ENCODE assay signal across 36 cellular contexts in genomic region chr1:156905176-156905575, GRCh38. TPM values are rescaled to one million over a fixed set of nuclear protein-coding genes. Genes with fewer than 3 reads are reported as not detected.
"Had no signal": no experiment of that assay in that cellular context is flagged by ENCODE, and none has a peak within 500 bp of the region (broad histone marks: within the 10 kb centered on the region; RNA-seq: fewer than 3 reads in every experiment).

No MANE protein-coding gene starts in this region.

- H3K4me1 ChIP-seq: colonic mucosa, foreskin keratinocyte had no signal

- H3K4me1 Mint-ChIP-seq: activated B cell treated with CpG ODN at 0.5 μM for 24 hours; activated CD4-positive, alpha-beta T cell treated with anti-CD3 and anti-CD28 coated beads for 36 hours; activated CD8-positive, alpha-beta memory T cell treated with anti-CD3 and anti-CD28 coated beads, Interleukin-2, amount 10 ng/mL, durations not matched to agents 7 days and 5 days; activated naive CD4-positive, alpha-beta T cell treated with anti-CD3 and anti-CD28 coated beads, Interleukin-2, amount 50 U/mL, for 24 hours; activated naive CD8-positive, alpha-beta T cell treated with anti-CD3 and anti-CD28 coated beads for 36 hours; endodermal cell had no signal

- H3K27me3 ChIP-seq: adrenal gland, body of pancreas, colonic mucosa, foreskin keratinocyte had no signal

- H3K27ac ChIP-seq: body of pancreas, colonic mucosa, dorsolateral prefrontal cortex, foreskin keratinocyte, WERI-Rb-1 had no signal

- H3K9me3 Mint-ChIP-seq: activated B cell treated with CpG ODN at 0.5 μM for 24 hours; activated CD4-positive, alpha-beta memory T cell treated with anti-CD3 and anti-CD28 coated beads for 36 hours; activated CD4-positive, alpha-beta T cell treated with anti-CD3 and anti-CD28 coated beads, Interleukin-2, amount 10 ng/mL, durations not matched to agents 24 days and 14 days; activated naive CD4-positive, alpha-beta T cell treated with anti-CD3 and anti-CD28 coated beads for 36 hours; activated naive CD4-positive, alpha-beta T cell treated with anti-CD3 and anti-CD28 coated beads, Interleukin-2, amount 50 U/mL, for 24 hours; activated naive CD8-positive, alpha-beta T cell treated with anti-CD3 and anti-CD28 coated beads for 36 hours; activated naive CD8-positive, alpha-beta T cell treated with anti-CD3 and anti-CD28 coated beads, Interleukin-2, amount 50 U/mL, for 24 hours; activated T-helper 1 cell treated with anti-CD3 and anti-CD28 coated beads, Interleukin-12 subunit alpha, Interleukin-12 subunit beta, Interleukin-2, Interleukin-4 antibody, amounts not matched to agents 30 ng/mL and 10 ng/mL and 1 ng/mL, durations not matched to agents 14 hours and 24 hours and 36 hours; activated T-helper 2 cell treated with anti-CD3 and anti-CD28 coated beads, Interferon-gamma antibody, Interleukin-2, Interleukin-4, amounts not matched to agents 10 μg/mL and 5 μg/mL and 100 μg/mL, durations not matched to agents 14 hours and 24 hours and 36 hours; endodermal cell had no signal

- H3K36me3 Mint-ChIP-seq: activated CD4-positive, alpha-beta memory T cell treated with anti-CD3 and anti-CD28 coated beads for 36 hours; activated CD8-positive, alpha-beta memory T cell treated with anti-CD3 and anti-CD28 coated beads, Interleukin-2, amount 10 ng/mL, durations not matched to agents 7 days and 5 days; activated naive CD4-positive, alpha-beta T cell treated with anti-CD3 and anti-CD28 coated beads, Interleukin-2, amount 50 U/mL, for 24 hours; activated naive CD8-positive, alpha-beta T cell treated with anti-CD3 and anti-CD28 coated beads for 36 hours had no signal

- H3K4me3 ChIP-seq: adrenal gland, body of pancreas, colonic mucosa, dorsolateral prefrontal cortex, gastroesophageal sphincter had no signal

- H3K27ac Mint-ChIP-seq: activated B cell treated with CpG ODN at 0.5 μM for 24 hours; activated CD4-positive, alpha-beta memory T cell treated with anti-CD3 and anti-CD28 coated beads for 36 hours; activated CD4-positive, alpha-beta T cell treated with anti-CD3 and anti-CD28 coated beads for 36 hours; activated CD4-positive, alpha-beta T cell treated with anti-CD3 and anti-CD28 coated beads, Interleukin-2, amount 10 ng/mL, durations not matched to agents 24 days and 14 days; activated CD8-positive, alpha-beta memory T cell treated with anti-CD3 and anti-CD28 coated beads, Interleukin-2, amount 10 ng/mL, durations not matched to agents 7 days and 5 days; activated CD8-positive, alpha-beta T cell treated with anti-CD3 and anti-CD28 coated beads, Interleukin-2, amount 10 ng/mL, durations not matched to agents 7 days and 5 days; activated naive CD4-positive, alpha-beta T cell treated with anti-CD3 and anti-CD28 coated beads for 36 hours; activated naive CD4-positive, alpha-beta T cell treated with anti-CD3 and anti-CD28 coated beads, Interleukin-2, amount 50 U/mL, for 24 hours; activated naive CD8-positive, alpha-beta T cell treated with anti-CD3 and anti-CD28 coated beads for 36 hours; activated naive CD8-positive, alpha-beta T cell treated with anti-CD3 and anti-CD28 coated beads, Interleukin-2, amount 50 U/mL, for 24 hours; activated T-helper 1 cell treated with anti-CD3 and anti-CD28 coated beads, Interleukin-12 subunit alpha, Interleukin-12 subunit beta, Interleukin-2, Interleukin-4 antibody, amounts not matched to agents 30 ng/mL and 10 ng/mL and 1 ng/mL, durations not matched to agents 14 hours and 24 hours and 36 hours; activated T-helper 2 cell treated with anti-CD3 and anti-CD28 coated beads, Interferon-gamma antibody, Interleukin-2, Interleukin-4, amounts not matched to agents 10 μg/mL and 5 μg/mL and 100 μg/mL, durations not matched to agents 14 hours and 24 hours and 36 hours; endodermal cell had no signal

- H3K9me3 ChIP-seq: adrenal gland, body of pancreas, colonic mucosa, gastroesophageal sphincter had no signal

- H3K4me3 Mint-ChIP-seq: activated B cell treated with CpG ODN at 0.5 μM for 24 hours; activated CD4-positive, alpha-beta memory T cell treated with anti-CD3 and anti-CD28 coated beads for 36 hours; activated CD4-positive, alpha-beta T cell treated with anti-CD3 and anti-CD28 coated beads for 36 hours; activated CD4-positive, alpha-beta T cell treated with anti-CD3 and anti-CD28 coated beads, Interleukin-2, amount 10 ng/mL, durations not matched to agents 24 days and 14 days; activated CD8-positive, alpha-beta memory T cell treated with anti-CD3 and anti-CD28 coated beads, Interleukin-2, amount 10 ng/mL, durations not matched to agents 7 days and 5 days; activated CD8-positive, alpha-beta T cell treated with anti-CD3 and anti-CD28 coated beads, Interleukin-2, amount 10 ng/mL, durations not matched to agents 7 days and 5 days; activated naive CD4-positive, alpha-beta T cell treated with anti-CD3 and anti-CD28 coated beads for 36 hours; activated naive CD4-positive, alpha-beta T cell treated with anti-CD3 and anti-CD28 coated beads, Interleukin-2, amount 50 U/mL, for 24 hours; activated naive CD8-positive, alpha-beta T cell treated with anti-CD3 and anti-CD28 coated beads for 36 hours; activated naive CD8-positive, alpha-beta T cell treated with anti-CD3 and anti-CD28 coated beads, Interleukin-2, amount 50 U/mL, for 24 hours; activated T-helper 1 cell treated with anti-CD3 and anti-CD28 coated beads, Interleukin-12 subunit alpha, Interleukin-12 subunit beta, Interleukin-2, Interleukin-4 antibody, amounts not matched to agents 30 ng/mL and 10 ng/mL and 1 ng/mL, durations not matched to agents 14 hours and 24 hours and 36 hours; endodermal cell had no signal

- DNase-seq: activated B cell treated with CpG ODN at 0.5 μM for 24 hours; activated CD4-positive, alpha-beta memory T cell treated with anti-CD3 and anti-CD28 coated beads for 36 hours; activated CD4-positive, alpha-beta T cell treated with anti-CD3 and anti-CD28 coated beads for 36 hours; activated CD4-positive, alpha-beta T cell treated with anti-CD3 and anti-CD28 coated beads, Interleukin-2, amount 10 ng/mL, durations not matched to agents 24 days and 14 days; activated CD4-positive, CD25-positive, alpha-beta regulatory T cell treated with anti-CD3 and anti-CD28 coated beads, Interleukin-2, amount 50 U/mL, for 72 hours; activated CD8-positive, alpha-beta memory T cell treated with anti-CD3 and anti-CD28 coated beads, Interleukin-2, amount 10 ng/mL, durations not matched to agents 7 days and 5 days; activated CD8-positive, alpha-beta memory T cell treated with anti-CD3 and anti-CD28 coated beads, Interleukin-2, amount 50 U/mL, for 4 hours; activated CD8-positive, alpha-beta T cell treated with anti-CD3 and anti-CD28 coated beads, Interleukin-2, amount 10 ng/mL, durations not matched to agents 7 days and 5 days; activated effector memory CD4-positive, alpha-beta T cell treated with anti-CD3 and anti-CD28 coated beads, Interleukin-2, amount 50 U/mL, for 16 hours; activated naive CD4-positive, alpha-beta T cell treated with anti-CD3 and anti-CD28 coated beads for 36 hours; activated naive CD8-positive, alpha-beta T cell treated with anti-CD3 and anti-CD28 coated beads for 36 hours; activated naive CD8-positive, alpha-beta T cell treated with anti-CD3 and anti-CD28 coated beads, Interleukin-2, amount 50 U/mL, for 24 hours; activated T-cell treated with anti-CD3 and anti-CD28 coated beads, Interleukin-2, amount 50 U/mL, for 1 hour; activated T-cell treated with anti-CD3 and anti-CD28 coated beads, Interleukin-2, amount 50 U/mL, for 48 hours; adrenal gland; amygdala; body of pancreas; caudate nucleus; colonic mucosa; dorsolateral prefrontal cortex; effector memory CD4-positive, alpha-beta T cell; endodermal cell; foreskin keratinocyte; T-helper 2 cell; T-helper 9 cell; WERI-Rb-1 had no signal

- H3K36me3 ChIP-seq: adrenal gland, colonic mucosa, WERI-Rb-1 had no signal

- H3K27me3 Mint-ChIP-seq: activated CD4-positive, alpha-beta T cell treated with anti-CD3 and anti-CD28 coated beads for 36 hours; activated naive CD4-positive, alpha-beta T cell treated with anti-CD3 and anti-CD28 coated beads, Interleukin-2, amount 50 U/mL, for 24 hours; activated naive CD8-positive, alpha-beta T cell treated with anti-CD3 and anti-CD28 coated beads for 36 hours had no signal

- ATAC-seq: activated CD4-positive, alpha-beta T cell treated with anti-CD3 and anti-CD28 coated beads for 36 hours; activated CD8-positive, alpha-beta memory T cell treated with anti-CD3 and anti-CD28 coated beads, Interleukin-2, amount 10 ng/mL, durations not matched to agents 7 days and 5 days; activated CD8-positive, alpha-beta T cell treated with anti-CD3 and anti-CD28 coated beads, Interleukin-2, amount 10 ng/mL, durations not matched to agents 7 days and 5 days; activated naive CD8-positive, alpha-beta T cell treated with anti-CD3 and anti-CD28 coated beads, Interleukin-2, amount 50 U/mL, for 24 hours; body of pancreas; esophagus mucosa; foreskin keratinocyte; gastroesophageal sphincter had no signal

RNA-seq across cellular contexts. Expression of gene PEAR1, which starts 11.7 kb away (rescaled TPM):
- total RNA-seq: activated B cell treated with CpG ODN at 0.5 μM for 24 hours; activated CD4-positive, alpha-beta memory T cell treated with anti-CD3 and anti-CD28 coated beads for 36 hours; activated CD4-positive, alpha-beta T cell treated with anti-CD3 and anti-CD28 coated beads for 36 hours; activated CD8-positive, alpha-beta memory T cell treated with anti-CD3 and anti-CD28 coated beads, Interleukin-2, amount 10 ng/mL, durations not matched to agents 7 days and 5 days; activated naive CD4-positive, alpha-beta T cell treated with anti-CD3 and anti-CD28 coated beads for 36 hours; activated naive CD8-positive, alpha-beta T cell treated with anti-CD3 and anti-CD28 coated beads for 36 hours had no signal

RNA-seq across cellular contexts. Expression of gene LRRC71, which starts 15.3 kb away (rescaled TPM):
- total RNA-seq: activated B cell treated with CpG ODN at 0.5 μM for 24 hours; activated CD4-positive, alpha-beta memory T cell treated with anti-CD3 and anti-CD28 coated beads for 36 hours; activated CD4-positive, alpha-beta T cell treated with anti-CD3 and anti-CD28 coated beads for 36 hours; activated CD4-positive, alpha-beta T cell treated with anti-CD3 and anti-CD28 coated beads, Interleukin-2, amount 10 ng/mL, durations not matched to agents 24 days and 14 days; activated CD8-positive, alpha-beta memory T cell treated with anti-CD3 and anti-CD28 coated beads for 36 hours; activated CD8-positive, alpha-beta memory T cell treated with anti-CD3 and anti-CD28 coated beads, Interleukin-2, amount 10 ng/mL, durations not matched to agents 7 days and 5 days; activated CD8-positive, alpha-beta T cell treated with anti-CD3 and anti-CD28 coated beads, Interleukin-2, amount 10 ng/mL, durations not matched to agents 7 days and 5 days; activated naive CD4-positive, alpha-beta T cell treated with anti-CD3 and anti-CD28 coated beads for 36 hours; activated naive CD8-positive, alpha-beta T cell treated with anti-CD3 and anti-CD28 coated beads for 36 hours; activated T-helper 1 cell treated with anti-CD3 and anti-CD28 coated beads, Interleukin-12 subunit alpha, Interleukin-12 subunit beta, Interleukin-2, Interleukin-4 antibody, amounts not matched to agents 30 ng/mL and 10 ng/mL and 1 ng/mL, durations not matched to agents 14 hours and 24 hours and 36 hours; activated T-helper 2 cell treated with anti-CD3 and anti-CD28 coated beads, Interferon-gamma antibody, Interleukin-2, Interleukin-4, amounts not matched to agents 10 μg/mL and 5 μg/mL and 100 μg/mL, durations not matched to agents 14 hours and 24 hours and 36 hours; body of pancreas; colonic mucosa; endodermal cell; epithelial cell of proximal tubule; esophagus mucosa; foreskin keratinocyte; T-helper 1 cell treated with Interleukin-12 subunit alpha and Interleukin-12 subunit beta and Interleukin-4 antibody, amounts not matched to agents 30 ng/mL and 1 ng/mL, for 36 hours had no signal
- polyA plus RNA-seq: foreskin keratinocyte had no signal

RNA-seq across cellular contexts. Expression of gene NTRK1, which starts 44.5 kb away (rescaled TPM):
- total RNA-seq: epithelial cell of proximal tubule, foreskin keratinocyte had no signal

RNA-seq across cellular contexts. Expression of gene INSRR, which starts 46.3 kb away (rescaled TPM):
- total RNA-seq: activated B cell treated with CpG ODN at 0.5 μM for 24 hours; activated CD8-positive, alpha-beta memory T cell treated with anti-CD3 and anti-CD28 coated beads for 36 hours; activated naive CD4-positive, alpha-beta T cell treated with anti-CD3 and anti-CD28 coated beads for 36 hours; colonic mucosa; epithelial cell of proximal tubule; esophagus mucosa; foreskin keratinocyte; glomerular endothelial cell had no signal
- polyA plus RNA-seq: aorta, foreskin keratinocyte had no signal
